Comparison of ENCODE assay signal across 16 cellular contexts in the genomic region with DNA sequence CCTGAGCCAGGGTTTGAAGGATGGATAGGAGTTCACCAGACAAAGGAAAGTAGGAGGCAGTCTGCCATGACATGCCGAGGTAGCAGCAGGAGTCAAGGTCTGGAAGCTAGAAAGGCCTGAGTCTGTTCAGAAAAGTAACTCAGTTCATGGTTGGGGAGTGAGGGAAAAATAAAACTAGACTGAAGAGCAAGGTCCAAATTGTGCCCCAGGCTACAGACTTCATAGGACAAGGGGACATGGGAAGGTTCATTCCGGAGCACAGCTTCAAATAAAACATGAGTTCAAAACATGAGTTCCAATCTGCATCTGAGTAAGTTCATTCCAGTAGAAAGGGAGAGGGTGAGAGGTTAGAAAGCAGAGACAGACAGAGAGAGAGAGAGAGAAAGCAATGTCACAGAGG. TPM values are rescaled to one million over a fixed set of nuclear protein-coding genes. Genes with fewer than 3 reads are reported as not detected.
DNase-seq lines count a peak whose midpoint lies in the region; ATAC-seq and TF ChIP-seq lines count a peak whose summit lies in the region.
"Had no signal": no experiment of that assay in that cellular context is flagged by ENCODE, and none has a peak within 500 bp of the region (broad histone marks: within the 10 kb centered on the region; RNA-seq: fewer than 3 reads in every experiment).

No MANE protein-coding gene starts in this region.

- intact Hi-C loops in activated naive CD4-positive, alpha-beta T cell treated with anti-CD3 and anti-CD28 coated beads for 36 hours (cut with micrococcal nuclease), result no loop called here

- peaks cover 7% of the 10 kb centered on the region for H3K9me3 Mint-ChIP-seq in activated naive CD4-positive, alpha-beta T cell treated with anti-CD3 and anti-CD28 coated beads, Interleukin-2, amount 50 U/mL, for 24 hours
- peaks cover 9% of the 10 kb centered on the region for H3K9me3 Mint-ChIP-seq in activated naive CD4-positive, alpha-beta T cell treated with anti-CD3 and anti-CD28 coated beads for 36 hours
- peaks cover 8% of the 10 kb centered on the region for H3K9me3 Mint-ChIP-seq in progenitor cell of endocrine pancreas (ENCODE audit: low read depth)

- ATAC-seq in left lobe of liver (peak; percentile 53), HG03520 (IDR thresholded peaks at IDR 0.05; ENCODE audit: unreplicated experiment) (no peak)
- ATAC-seq: GM23338 had no signal

- no peak for TF ChIP-seq CTCF in progenitor cell of endocrine pancreas (IDR thresholded peaks at IDR 0.05; ENCODE audit: unreplicated experiment)

- no peak overlapping the region for H3K27ac Mint-ChIP-seq in activated naive CD4-positive, alpha-beta T cell treated with anti-CD3 and anti-CD28 coated beads, Interleukin-2, amount 50 U/mL, for 24 hours
- no peak overlapping the region for H3K27ac Mint-ChIP-seq in activated naive CD4-positive, alpha-beta T cell treated with anti-CD3 and anti-CD28 coated beads for 36 hours
- peak overlapping the region; percentile 67 for H3K27ac Mint-ChIP-seq in progenitor cell of endocrine pancreas
- H3K27ac Mint-ChIP-seq: CD4-positive, alpha-beta T cell; GM23338 had no signal

- peaks cover 6% of the 10 kb centered on the region for H3K36me3 Mint-ChIP-seq in activated naive CD4-positive, alpha-beta T cell treated with anti-CD3 and anti-CD28 coated beads, Interleukin-2, amount 50 U/mL, for 24 hours
- H3K36me3 Mint-ChIP-seq in activated naive CD4-positive, alpha-beta T cell treated with anti-CD3 and anti-CD28 coated beads for 36 hours (ENCODE audit: low read depth), result peaks cover 5% of the 10 kb centered on the region
- peaks cover 3% of the 10 kb centered on the region for H3K36me3 Mint-ChIP-seq in progenitor cell of endocrine pancreas (ENCODE audit: insufficient read depth)

- H3K4me3 Mint-ChIP-seq in activated naive CD4-positive, alpha-beta T cell treated with anti-CD3 and anti-CD28 coated beads, Interleukin-2, amount 50 U/mL, for 24 hours, result peak overlapping the region; percentile 8
- H3K4me3 Mint-ChIP-seq in activated naive CD4-positive, alpha-beta T cell treated with anti-CD3 and anti-CD28 coated beads for 36 hours, result no peak overlapping the region
- no peak overlapping the region for H3K4me3 Mint-ChIP-seq in progenitor cell of endocrine pancreas (ENCODE audit: low read depth)
- H3K4me3 Mint-ChIP-seq: CD4-positive, alpha-beta T cell; GM23338 had no signal

- H3K27me3 Mint-ChIP-seq in activated naive CD4-positive, alpha-beta T cell treated with anti-CD3 and anti-CD28 coated beads, Interleukin-2, amount 50 U/mL, for 24 hours, result no peaks in the 10 kb centered on the region
- H3K27me3 Mint-ChIP-seq in activated naive CD4-positive, alpha-beta T cell treated with anti-CD3 and anti-CD28 coated beads for 36 hours (ENCODE audit: low read depth), result no peaks in the 10 kb centered on the region
- no peaks in the 10 kb centered on the region for H3K27me3 Mint-ChIP-seq in progenitor cell of endocrine pancreas
- H3K27me3 Mint-ChIP-seq: CD4-positive, alpha-beta T cell had no signal

- CTCF ChIA-PET in activated naive CD4-positive, alpha-beta T cell treated with anti-CD3 and anti-CD28 coated beads for 36 hours (lab: Charles Lee), result no interaction called here

- no peak for DNase-seq in activated naive CD4-positive, alpha-beta T cell treated with anti-CD3 and anti-CD28 coated beads for 36 hours
- DNase-seq in left lobe of liver (ENCODE audit: low spot score), result no peak
- no peak for DNase-seq in progenitor cell of endocrine pancreas (ENCODE audit: low spot score, unreplicated experiment)
- no peak for DNase-seq in DMS153 treated with DMSO at 0.1 percent for 48 hours (lab: John Stamatoyannopoulos, UW; ENCODE audit: unreplicated experiment)
- no peak for DNase-seq in SW480 (ENCODE audit: low spot score)
- DNase-seq: 8988T; AML-193; Calu3; CD4-positive, alpha-beta T cell; DMS 273 treated with DMSO at 0.1 percent for 48 hours; DMS79 treated with DMSO at 0.1 percent for 48 hours; EL; H7 had no signal

- peaks cover 25% of the 10 kb centered on the region for H3K4me1 Mint-ChIP-seq in activated naive CD4-positive, alpha-beta T cell treated with anti-CD3 and anti-CD28 coated beads, Interleukin-2, amount 50 U/mL, for 24 hours
- H3K4me1 Mint-ChIP-seq in activated naive CD4-positive, alpha-beta T cell treated with anti-CD3 and anti-CD28 coated beads for 36 hours (ENCODE audit: low read depth), result peaks cover 27% of the 10 kb centered on the region
- H3K4me1 Mint-ChIP-seq in progenitor cell of endocrine pancreas (ENCODE audit: low read depth), result peaks cover 27% of the 10 kb centered on the region
- H3K4me1 Mint-ChIP-seq: GM23338 had no signal

RNA-seq across cellular contexts. Expression of gene BFSP2, which starts 39.7 kb away (rescaled TPM):
- not detected for total RNA-seq in activated naive CD4-positive, alpha-beta T cell treated with anti-CD3 and anti-CD28 coated beads for 36 hours
- total RNA-seq in left lobe of liver, result not detected
- not detected in 2 replicates for total RNA-seq in progenitor cell of endocrine pancreas
- total RNA-seq: Calu3; CD4-positive, alpha-beta T cell; GM23338; H7 had no signal
